In genomic region chr18:14190776-14191442, GRCh38 we compare ENCODE assay signal across 8 cellular contexts. TPM values are rescaled to one million over a fixed set of nuclear protein-coding genes. Genes with fewer than 3 reads are reported as not detected.
A peak's percentile ranks its signal among the peaks of the same experiment; 100 is the strongest.
DNase-seq lines count a peak whose midpoint lies in the region; ATAC-seq and TF ChIP-seq lines count a peak whose summit lies in the region.
"Not testable (repeated sequence)": the region's sequence is repeated elsewhere in the genome, so short reads cannot be mapped to it uniquely, and the experiment has no call there.

No MANE protein-coding gene starts in this region.

- intact Hi-C loops in Calu3 (cut with micrococcal nuclease; ENCODE audit: unreplicated experiment); activated CD8-positive, alpha-beta T cell treated with anti-CD3 and anti-CD28 coated beads for 36 hours (cut with micrococcal nuclease): not testable (repeated sequence)

- not testable (repeated sequence) for H3K4me3 Mint-ChIP-seq in Calu3 (ENCODE audit: low read depth, unreplicated experiment); activated CD8-positive, alpha-beta T cell treated with anti-CD3 and anti-CD28 coated beads for 36 hours

- not testable (repeated sequence) for H3K9me3 Mint-ChIP-seq in Calu3 (ENCODE audit: low read depth, unreplicated experiment); activated CD8-positive, alpha-beta T cell treated with anti-CD3 and anti-CD28 coated beads for 36 hours

- BruUV-seq in Calu3 (replicated peaks; lab: Mats Ljungman, UMichigan), result not testable (repeated sequence)

- CTCF ChIA-PET in Calu3 (lab: Charles Lee), result not testable (repeated sequence)
- CTCF ChIA-PET in activated CD8-positive, alpha-beta T cell treated with anti-CD3 and anti-CD28 coated beads for 36 hours (lab: Charles Lee), result interaction anchor here (1.6 kb wide), 1 partner anchor 11 kb away, joined by 8 read pairs; no protein-coding TSS in a partner anchor

- peak overlapping the region; percentile 90 for H3K27ac Mint-ChIP-seq in Calu3 (ENCODE audit: unreplicated experiment)
- peak overlapping the region; percentile 50 for H3K27ac Mint-ChIP-seq in activated CD8-positive, alpha-beta T cell treated with anti-CD3 and anti-CD28 coated beads for 36 hours

- H3K4me1 Mint-ChIP-seq in Calu3 (ENCODE audit: low read depth, unreplicated experiment), result peaks cover 39% of the 10 kb centered on the region
- peaks cover 17% of the 10 kb centered on the region for H3K4me1 Mint-ChIP-seq in activated CD8-positive, alpha-beta T cell treated with anti-CD3 and anti-CD28 coated beads for 36 hours (ENCODE audit: low read depth)

- not testable (repeated sequence) for TF ChIP-seq CTCF in Calu3 (IDR thresholded peaks at IDR 0.05; ENCODE audit: unreplicated experiment); activated CD8-positive, alpha-beta T cell treated with anti-CD3 and anti-CD28 coated beads for 36 hours (IDR thresholded peaks at IDR 0.05)

- not testable (repeated sequence) for H3K36me3 Mint-ChIP-seq in Calu3 (ENCODE audit: insufficient read depth, unreplicated experiment); activated CD8-positive, alpha-beta T cell treated with anti-CD3 and anti-CD28 coated beads for 36 hours (ENCODE audit: low read depth)

- not testable (repeated sequence) for DNase-seq in Calu3; activated CD8-positive, alpha-beta T cell treated with anti-CD3 and anti-CD28 coated beads for 36 hours
- DNase-seq in kidney tubule cell (ENCODE audit: low spot score), result peak; percentile 2

- POLR2A ChIA-PET in activated CD8-positive, alpha-beta T cell treated with anti-CD3 and anti-CD28 coated beads for 36 hours (lab: Charles Lee), result not testable (repeated sequence)

- ATAC-seq in GM18873 (IDR thresholded peaks at IDR 0.05; ENCODE audit: low FRiP score, unreplicated experiment) (peak; percentile 93), GM21381 (IDR thresholded peaks at IDR 0.05; ENCODE audit: unreplicated experiment) (peak; percentile 79), HG02678 (IDR thresholded peaks at IDR 0.05; ENCODE audit: unreplicated experiment) (peak; percentile 95), HG03103 (IDR thresholded peaks at IDR 0.05; ENCODE audit: low read depth, unreplicated experiment) (peak; percentile 89), HG03558 (IDR thresholded peaks at IDR 0.05; ENCODE audit: extremely low read depth, unreplicated experiment) (peak; percentile 94)
- peak; percentile 47 for ATAC-seq in activated CD8-positive, alpha-beta T cell treated with anti-CD3 and anti-CD28 coated beads for 36 hours

- H3K27me3 Mint-ChIP-seq in Calu3 (ENCODE audit: unreplicated experiment); activated CD8-positive, alpha-beta T cell treated with anti-CD3 and anti-CD28 coated beads for 36 hours: not testable (repeated sequence)

RNA-seq across cellular contexts. Expression of gene ZNF519, which starts 58.7 kb away (rescaled TPM):
- 26.4 and 27.0 TPM in 2 replicates for total RNA-seq in Calu3 (2022)
- 10 to 100 TPM; 14.9 to 17.7 TPM for total RNA-seq in activated CD8-positive, alpha-beta T cell treated with anti-CD3 and anti-CD28 coated beads for 36 hours
